ENCODE assay signal across 19 cellular contexts in genomic region chr1:200474633-200475032, GRCh38.
"Had no signal": no experiment of that assay in that cellular context is flagged by ENCODE, and none has a peak within 500 bp of the region (broad histone marks: within the 10 kb centered on the region; RNA-seq: fewer than 3 reads in every experiment).

No MANE protein-coding gene starts in this region.

- ATAC-seq: foreskin keratinocyte; naive thymus-derived CD4-positive, alpha-beta T cell; upper lobe of right lung had no signal

- H3K4me3 Mint-ChIP-seq: activated CD8-positive, alpha-beta T cell treated with anti-CD3 and anti-CD28 coated beads for 36 hours; activated naive CD4-positive, alpha-beta T cell treated with anti-CD3 and anti-CD28 coated beads, Interleukin-2, amount 50 U/mL, for 24 hours; mesothelial cell of epicardium; naive thymus-derived CD4-positive, alpha-beta T cell; stimulated activated naive B cell treated with anti-CD40 and anti-IgM and Interleukin-4, amounts not matched to agents 10 μg/mL and 1 μg/mL and 100 μg/mL, for 72 hours had no signal

- H3K36me3 Mint-ChIP-seq: activated naive CD4-positive, alpha-beta T cell treated with anti-CD3 and anti-CD28 coated beads, Interleukin-2, amount 50 U/mL, for 24 hours; mesothelial cell of epicardium; naive thymus-derived CD4-positive, alpha-beta T cell; stimulated activated naive B cell treated with anti-CD40 and anti-IgM and Interleukin-4, amounts not matched to agents 10 μg/mL and 1 μg/mL and 100 μg/mL, for 72 hours had no signal

- DNase-seq: activated CD4-positive, alpha-beta T cell treated with anti-CD3 and anti-CD28 coated beads, Interleukin-2, amount 50 U/mL, for 1 hour; activated CD8-positive, alpha-beta T cell treated with anti-CD3 and anti-CD28 coated beads for 36 hours; activated naive CD8-positive, alpha-beta T cell treated with anti-CD3 and anti-CD28 coated beads, Interleukin-2, amount 50 U/mL, for 24 hours; activated T-cell treated with anti-CD3 and anti-CD28 coated beads, Interleukin-2, amount 50 U/mL, for 4 hours; amygdala; foreskin keratinocyte; heart right ventricle; naive thymus-derived CD4-positive, alpha-beta T cell; stimulated activated CD4-positive, alpha-beta T cell treated with anti-CD3 and anti-CD28 coated beads, Interleukin-15, amount 100 ng/mL, for 24 hours; stimulated activated CD4-positive, alpha-beta T cell treated with anti-CD3 and anti-CD28 coated beads, Interleukin-2, amount 100 ng/mL, for 24 hours; stimulated activated naive B cell treated with anti-CD40 and anti-IgM and Interleukin-4, amounts not matched to agents 10 μg/mL and 1 μg/mL and 100 μg/mL, for 72 hours; stomach; thyroid gland; upper lobe of right lung had no signal

- H3K4me1 ChIP-seq: esophagus muscularis mucosa, heart right ventricle, right atrium auricular region, thyroid gland, upper lobe of right lung had no signal

- H3K27me3 ChIP-seq: foreskin keratinocyte, right atrium auricular region, thyroid gland, upper lobe of right lung had no signal

- H3K27ac Mint-ChIP-seq: activated naive CD4-positive, alpha-beta T cell treated with anti-CD3 and anti-CD28 coated beads, Interleukin-2, amount 50 U/mL, for 24 hours; activated T-helper 2 cell treated with anti-CD3 and anti-CD28 coated beads, Interferon-gamma antibody, Interleukin-2, Interleukin-4, amounts not matched to agents 10 μg/mL and 5 μg/mL and 100 μg/mL, durations not matched to agents 14 hours and 24 hours and 36 hours; mesothelial cell of epicardium; naive thymus-derived CD4-positive, alpha-beta T cell had no signal

- H3K36me3 ChIP-seq: esophagus muscularis mucosa, heart right ventricle, right atrium auricular region, stomach, thyroid gland, upper lobe of right lung had no signal

- H3K9me3 Mint-ChIP-seq: activated CD8-positive, alpha-beta T cell treated with anti-CD3 and anti-CD28 coated beads for 36 hours; activated naive CD4-positive, alpha-beta T cell treated with anti-CD3 and anti-CD28 coated beads, Interleukin-2, amount 50 U/mL, for 24 hours; activated naive CD8-positive, alpha-beta T cell treated with anti-CD3 and anti-CD28 coated beads, Interleukin-2, amount 50 U/mL, for 24 hours; activated T-cell treated with anti-CD3 and anti-CD28 coated beads, Interleukin-2, amount 50 U/mL, for 4 hours; activated T-helper 2 cell treated with anti-CD3 and anti-CD28 coated beads, Interferon-gamma antibody, Interleukin-2, Interleukin-4, amounts not matched to agents 10 μg/mL and 5 μg/mL and 100 μg/mL, durations not matched to agents 14 hours and 24 hours and 36 hours; mesothelial cell of epicardium; stimulated activated naive B cell treated with anti-CD40 and anti-IgM and Interleukin-4, amounts not matched to agents 10 μg/mL and 1 μg/mL and 100 μg/mL, for 72 hours had no signal

- H3K9me3 ChIP-seq: esophagus muscularis mucosa, heart right ventricle, right atrium auricular region, stomach, thyroid gland, upper lobe of right lung had no signal

- H3K27ac ChIP-seq: esophagus muscularis mucosa, foreskin keratinocyte, heart right ventricle, right atrium auricular region, stomach, thyroid gland, upper lobe of right lung had no signal

- H3K4me3 ChIP-seq: esophagus muscularis mucosa, right atrium auricular region, stomach, thyroid gland, upper lobe of right lung had no signal
